ENCODE assay signal across 6 cellular contexts in the genomic region with DNA sequence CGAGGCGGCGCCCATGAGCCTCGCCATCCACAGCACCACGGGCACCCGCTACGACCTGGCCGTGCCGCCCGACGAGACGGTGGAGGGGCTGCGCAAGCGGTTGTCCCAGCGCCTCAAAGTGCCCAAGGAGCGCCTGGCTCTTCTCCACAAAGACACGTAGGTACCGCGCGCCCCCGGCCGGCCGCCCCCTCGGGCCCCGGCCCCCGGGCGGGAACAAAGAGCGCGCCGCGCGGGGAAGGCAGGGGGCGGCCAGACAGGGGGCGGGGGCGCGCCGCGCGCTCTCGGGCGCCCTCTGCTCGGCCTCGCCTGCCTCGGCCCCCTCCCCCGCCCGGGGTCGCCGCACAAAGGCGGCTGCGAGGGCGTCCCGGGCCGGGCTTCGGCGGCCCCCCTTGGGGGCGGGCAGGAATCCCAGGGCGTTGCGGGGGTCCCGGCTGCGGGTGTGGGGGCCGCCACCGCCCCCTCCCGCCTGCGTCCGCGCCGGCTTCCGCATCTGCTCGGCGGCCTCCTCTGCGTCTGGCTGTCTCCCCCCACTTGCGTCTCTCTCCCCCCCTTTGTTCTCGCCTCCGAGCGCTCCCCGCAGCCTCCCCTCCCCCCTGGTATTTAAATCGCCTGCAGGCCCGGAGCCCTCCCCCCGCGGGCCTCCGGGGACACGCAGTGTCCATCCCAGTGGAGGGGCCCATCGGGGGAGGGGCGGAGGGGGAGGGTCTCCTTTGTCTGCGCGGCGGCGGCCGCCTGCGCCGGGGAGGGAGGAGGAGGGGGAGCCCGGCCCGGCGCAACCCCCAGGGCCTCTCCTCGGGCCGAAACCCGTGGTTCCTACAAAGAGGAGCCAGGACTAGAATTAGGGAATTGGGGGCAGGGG. TPM values are rescaled to one million over a fixed set of nuclear protein-coding genes. Genes with fewer than 3 reads are reported as not detected.
DNase-seq lines count a peak whose midpoint lies in the region; ATAC-seq and TF ChIP-seq lines count a peak whose summit lies in the region.

No MANE protein-coding gene starts in this region.

- peaks cover 26% of the 10 kb centered on the region for H4K20me1 ChIP-seq in hepatocyte (ENCODE audit: insufficient read depth, poor library complexity, severe bottlenecking)

- no peaks in the 10 kb centered on the region for H3K36me3 ChIP-seq in hepatocyte (replicated peaks; ENCODE audit: insufficient read depth, low read depth)

- H3K4me2 ChIP-seq in hepatocyte = peak overlapping the region; percentile 91

- peak overlapping the region; percentile 90 for H3K4me3 Mint-ChIP-seq in activated T-cell treated with anti-CD3 and anti-CD28 coated beads, Interleukin-2, amount 50 U/mL, for 4 hours
- H3K4me3 Mint-ChIP-seq in stimulated activated naive CD8-positive, alpha-beta T cell treated with anti-CD3 and anti-CD28 coated beads, Interleukin-15, amount 100 ng/mL, for 72 hours = peak overlapping the region; percentile 95 to 98

- H3K9me3 Mint-ChIP-seq in activated T-cell treated with anti-CD3 and anti-CD28 coated beads, Interleukin-2, amount 50 U/mL, for 4 hours = no peaks in the 10 kb centered on the region
- H3K9me3 Mint-ChIP-seq in stimulated activated naive CD8-positive, alpha-beta T cell treated with anti-CD3 and anti-CD28 coated beads, Interleukin-15, amount 100 ng/mL, for 72 hours = no peaks in the 10 kb centered on the region

- no peaks in the 10 kb centered on the region for H3K27me3 Mint-ChIP-seq in activated T-cell treated with anti-CD3 and anti-CD28 coated beads, Interleukin-2, amount 50 U/mL, for 4 hours (ENCODE audit: low read depth)
- no peaks in the 10 kb centered on the region for H3K27me3 Mint-ChIP-seq in stimulated activated naive CD8-positive, alpha-beta T cell treated with anti-CD3 and anti-CD28 coated beads, Interleukin-15, amount 100 ng/mL, for 72 hours

- no peak for TF ChIP-seq RAD21 in Ishikawa (IDR thresholded peaks at IDR 0.05; ENCODE audit: low read depth)

- H2AFZ ChIP-seq in hepatocyte = no peak overlapping the region

- no peak for ATAC-seq in activated T-cell treated with anti-CD3 and anti-CD28 coated beads, Interleukin-2, amount 50 U/mL, for 4 hours
- ATAC-seq in stimulated activated naive CD8-positive, alpha-beta T cell treated with anti-CD3 and anti-CD28 coated beads, Interleukin-15, amount 100 ng/mL, for 72 hours = no peak

- peaks cover 14% of the 10 kb centered on the region for H3K36me3 Mint-ChIP-seq in activated T-cell treated with anti-CD3 and anti-CD28 coated beads, Interleukin-2, amount 50 U/mL, for 4 hours (ENCODE audit: insufficient read depth)

- no peaks in the 10 kb centered on the region for H3K27me3 ChIP-seq in hepatocyte

- peak overlapping the region; percentile 98 for H3K4me3 ChIP-seq in hepatocyte

- H3K27ac Mint-ChIP-seq in stimulated activated naive CD8-positive, alpha-beta T cell treated with anti-CD3 and anti-CD28 coated beads, Interleukin-15, amount 100 ng/mL, for 72 hours = peak overlapping the region in 1 of 2 donors; percentile 95

- H3K9me3 ChIP-seq in hepatocyte (ENCODE audit: low read depth) = no peaks in the 10 kb centered on the region

- H3K9me2 ChIP-seq in hepatocyte (replicated peaks; ENCODE audit: insufficient read depth) = no peaks in the 10 kb centered on the region

- H3K4me1 Mint-ChIP-seq in activated T-cell treated with anti-CD3 and anti-CD28 coated beads, Interleukin-2, amount 50 U/mL, for 4 hours (ENCODE audit: low read depth) = peaks cover 21% of the 10 kb centered on the region
- peaks cover 22% of the 10 kb centered on the region for H3K4me1 Mint-ChIP-seq in stimulated activated naive CD8-positive, alpha-beta T cell treated with anti-CD3 and anti-CD28 coated beads, Interleukin-15, amount 100 ng/mL, for 72 hours

- peak overlapping the region; percentile 99 for H3K27ac ChIP-seq in 22Rv1
- peak overlapping the region; percentile 98 for H3K27ac ChIP-seq in hepatocyte

- DNase-seq in activated T-cell treated with anti-CD3 and anti-CD28 coated beads, Interleukin-2, amount 50 U/mL, for 4 hours = peak; percentile 48
- peak; percentile 87 for DNase-seq in hepatocyte (ENCODE audit: low spot score)
- peak; percentile 51 to 66 for DNase-seq in stimulated activated naive CD8-positive, alpha-beta T cell treated with anti-CD3 and anti-CD28 coated beads, Interleukin-15, amount 100 ng/mL, for 72 hours
- no peak for DNase-seq in NCI-H2029 (lab: John Stamatoyannopoulos, UW)

- peaks cover 42% of the 10 kb centered on the region for H3K4me1 ChIP-seq in hepatocyte (ENCODE audit: insufficient read depth)

- peak; percentile 28; the same call in 1 of the 2 replicates for TF ChIP-seq CTCF in 22Rv1 (IDR thresholded peaks at IDR 0.05)
- no peak for TF ChIP-seq CTCF in hepatocyte (IDR thresholded peaks at IDR 0.05; ENCODE audit: poor library complexity)

- peaks cover 52% of the 10 kb centered on the region for H3K79me2 ChIP-seq in hepatocyte

- no peak for TF ChIP-seq EP300 in Ishikawa (IDR thresholded peaks at IDR 0.05; ENCODE audit: borderline replicate concordance)

- WGBS in hepatocyte (ENCODE audit: low lambda C conversion rate, missing lambda C conversion rate) = 0% methylated on average over 7 of the region's 97 CpGs

TF ChIP-seq in Ishikawa, 13 proteins besides CTCF, POLR2A, EP300 and RAD21:
- TF ChIP-seq TCF12 (IDR thresholded peaks at IDR 0.05; ENCODE audit: low read depth) (peak; percentile 17; the same call in 1 of the 2 replicates), ZBTB7A (IDR thresholded peaks at IDR 0.05; ENCODE audit: low read depth) (peak; percentile 29; the same call in 1 of the 2 replicates), TAF1 (IDR thresholded peaks at IDR 0.05; ENCODE audit: low read depth) (no peak)

RNA-seq across cellular contexts. Expression of gene MIDN, which starts 2.2 kb away (rescaled TPM):
- 10 to 100 TPM; 63.2 to 70.0 (median 68.7) TPM for total RNA-seq in activated T-cell treated with anti-CD3 and anti-CD28 coated beads, Interleukin-2, amount 50 U/mL, for 4 hours
- 28.7 and 30.1 TPM in 2 replicates for total RNA-seq in hepatocyte
- 94.6 and 98.4 TPM in 2 replicates for polyA plus RNA-seq in hepatocyte

RNA-seq across cellular contexts. Expression of gene ATP5F1D, which starts 9.1 kb away (rescaled TPM):
- 100 to 1,000 TPM; 259 to 434 (median 312) TPM for total RNA-seq in activated T-cell treated with anti-CD3 and anti-CD28 coated beads, Interleukin-2, amount 50 U/mL, for 4 hours
- total RNA-seq in hepatocyte = 54.0 and 64.1 TPM in 2 replicates
- polyA plus RNA-seq in hepatocyte = 291 and 297 TPM in 2 replicates

RNA-seq across cellular contexts. Expression of gene CBARP, which starts 12.8 kb away (rescaled TPM):
- 1 to 10 TPM in 2 of 3 donors, under 1 TPM in 1; 0.63 to 1.4 (median 1.1) TPM for total RNA-seq in activated T-cell treated with anti-CD3 and anti-CD28 coated beads, Interleukin-2, amount 50 U/mL, for 4 hours
- 1.1 and 4.2 TPM in 2 replicates for total RNA-seq in hepatocyte
- 7.1 and 10.7 TPM in 2 replicates for polyA plus RNA-seq in hepatocyte

RNA-seq across cellular contexts. Expression of gene CIRBP, which starts 18.5 kb away (rescaled TPM):
- 100 to 1,000 TPM; 269 to 294 (median 285) TPM for total RNA-seq in activated T-cell treated with anti-CD3 and anti-CD28 coated beads, Interleukin-2, amount 50 U/mL, for 4 hours
- total RNA-seq in hepatocyte = 212 and 361 TPM in 2 replicates
- 202 and 261 TPM in 2 replicates for polyA plus RNA-seq in hepatocyte

RNA-seq across cellular contexts. Expression of gene FAM174C, which starts 24.7 kb away (rescaled TPM):
- total RNA-seq in activated T-cell treated with anti-CD3 and anti-CD28 coated beads, Interleukin-2, amount 50 U/mL, for 4 hours = 100 to 1,000 TPM; 189 to 199 (median 194) TPM
- total RNA-seq in hepatocyte = 25.5 TPM in 2 replicates
- 79.9 and 89.5 TPM in 2 replicates for polyA plus RNA-seq in hepatocyte
